Comparison of ENCODE assay signal across 11 cellular contexts in the genomic region with DNA sequence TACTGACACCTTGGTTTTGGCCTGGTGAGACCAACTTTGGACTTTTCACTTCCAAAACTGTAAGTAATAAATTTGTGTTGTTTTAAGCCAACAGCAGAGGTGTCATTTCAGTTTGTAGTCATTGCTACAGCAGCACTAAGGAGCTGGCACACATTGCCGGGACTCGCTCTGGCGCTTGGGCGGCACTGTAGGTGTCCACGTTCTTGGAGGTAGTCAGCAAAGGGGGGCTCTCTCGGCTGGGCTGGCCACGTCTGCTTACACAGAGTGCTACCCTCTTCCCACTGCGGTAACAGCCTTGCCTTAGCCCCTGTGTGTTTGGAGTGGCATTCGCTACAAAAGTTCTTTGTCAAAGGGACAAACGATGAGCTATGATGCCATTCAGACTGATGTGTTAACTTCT. TPM values are rescaled to one million over a fixed set of nuclear protein-coding genes. Genes with fewer than 3 reads are reported as not detected.
"Had no signal": no experiment of that assay in that cellular context is flagged by ENCODE, and none has a peak within 500 bp of the region (broad histone marks: within the 10 kb centered on the region; RNA-seq: fewer than 3 reads in every experiment).

No MANE protein-coding gene starts in this region.

- ATAC-seq: HepG2, K562 had no signal

- H3K4me2 ChIP-seq: KMS-11 had no signal

- DNase-seq: IMR-90, KBM-7, KG1 had no signal

- FAIRE-seq: HepG2, HTR-8/SVneo, K562 had no signal

- H3K4me1 Mint-ChIP-seq: IgD-negative memory B cell had no signal

- H3K36me3 Mint-ChIP-seq: IgD-negative memory B cell had no signal

- H3K4me3 Mint-ChIP-seq: IgD-negative memory B cell had no signal

- H3K9ac ChIP-seq: KMS-11 had no signal

- H3K4me3 ChIP-seq: K562 had no signal

- H3K27ac ChIP-seq: HL-60, KMS-11 had no signal

- H3K27ac Mint-ChIP-seq: IgD-negative memory B cell had no signal

- H3K9me3 Mint-ChIP-seq: IgD-negative memory B cell had no signal

RNA-seq across cellular contexts. Expression of a gene that starts 44.7 kb away (rescaled TPM):
- total RNA-seq: HepG2, HT-29, HT1080, IMR-90, K562 had no signal
- polyA plus RNA-seq: HepG2, IgD-negative memory B cell, K562 had no signal
